In the genomic region with DNA sequence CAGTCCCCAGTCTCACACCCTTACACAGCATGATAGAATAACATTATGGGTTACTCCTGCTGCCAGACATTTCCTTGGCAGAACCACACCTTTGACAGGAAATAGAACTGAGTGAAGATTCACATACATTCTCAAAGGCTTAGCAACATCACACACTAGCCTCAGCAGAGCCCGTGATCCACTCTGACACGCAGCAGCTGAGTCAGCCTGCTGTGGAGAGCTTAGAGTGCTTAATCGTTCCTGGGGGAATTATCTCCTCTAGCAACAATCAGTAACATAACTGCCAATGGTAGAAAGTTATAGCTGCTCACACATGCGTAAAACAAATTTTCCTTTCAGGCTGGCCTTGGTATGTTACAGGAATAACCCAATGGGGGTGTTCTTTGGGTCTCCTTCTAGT, we compare ENCODE assay signal across 8 cellular contexts.
DNase-seq lines count a peak whose midpoint lies in the region; ATAC-seq, FAIRE-seq and TF ChIP-seq lines count a peak whose summit lies in the region.

No MANE protein-coding gene starts in this region.

- no peaks in the 10 kb centered on the region for H3K9me3 Mint-ChIP-seq in stimulated activated naive B cell treated with anti-CD40 and anti-IgM and Interleukin-4, amounts not matched to agents 10 μg/mL and 1 μg/mL and 100 μg/mL, for 72 hours

- H3K4me3 ChIP-seq in A549 (no peak overlapping the region), HEK293 (ENCODE audit: low read depth, low read length) (no peak overlapping the region), heart left ventricle (no peak overlapping the region), stomach (no peak overlapping the region)

- TF ChIP-seq EP300 in A549 (IDR thresholded peaks at IDR 0.05) (no peak), stomach (IDR thresholded peaks at IDR 0.05) (no peak)

- TF ChIP-seq POLR2A in A549 (IDR thresholded peaks at IDR 0.05; ENCODE audit: low read length) (no peak), heart left ventricle (IDR thresholded peaks at IDR 0.05) (no peak), stomach (IDR thresholded peaks at IDR 0.05) (no peak)

- no peaks in the 10 kb centered on the region for H3K4me1 Mint-ChIP-seq in stimulated activated naive B cell treated with anti-CD40 and anti-IgM and Interleukin-4, amounts not matched to agents 10 μg/mL and 1 μg/mL and 100 μg/mL, for 72 hours

- H3K27ac ChIP-seq in A549 (no peak overlapping the region), HEK293 (ENCODE audit: extremely low read depth, low read depth, low read length) (no peak overlapping the region), heart left ventricle (no peak overlapping the region), stomach (no peak overlapping the region)

- H3K4me1 ChIP-seq in A549 (peaks cover 14% of the 10 kb centered on the region), HEK293 (ENCODE audit: control insufficient read depth, insufficient read depth, low read length) (no peaks in the 10 kb centered on the region), heart left ventricle (no peaks in the 10 kb centered on the region), stomach (no peaks in the 10 kb centered on the region)

- TF ChIP-seq CTCF in A549 (IDR thresholded peaks at IDR 0.05) (no peak), HEK293 (tag by site-specific recombination; IDR thresholded peaks at IDR 0.05) (no peak), heart left ventricle (IDR thresholded peaks at IDR 0.05) (no peak), GM20000 (IDR thresholded peaks at IDR 0.05; ENCODE audit: extremely low read depth, missing control alignments) (no peak), stomach (IDR thresholded peaks at IDR 0.05) (no peak)

- H3K27ac Mint-ChIP-seq in stimulated activated naive B cell treated with anti-CD40 and anti-IgM and Interleukin-4, amounts not matched to agents 10 μg/mL and 1 μg/mL and 100 μg/mL, for 72 hours: no peak overlapping the region

- H3K9me3 ChIP-seq in A549: no peaks in the 10 kb centered on the region
- H3K9me3 ChIP-seq in HEK293 (ENCODE audit: control insufficient read depth, insufficient read depth, low read depth, low read length): no peaks in the 10 kb centered on the region
- no peaks in the 10 kb centered on the region for H3K9me3 ChIP-seq in heart left ventricle
- no peaks in the 10 kb centered on the region for H3K9me3 ChIP-seq in stomach

- CTCF ChIA-PET in A549 (lab: Yijun Ruan, JAX): no interaction called here
- CTCF ChIA-PET in HEK293 (lab: Yijun Ruan, JAX): no interaction called here

- TF ChIP-seq RAD21 in A549 (conservative IDR thresholded peaks at IDR 0.05 in 1 of 2, IDR thresholded peaks at IDR 0.05 in 1 of 2): no peak

- 20% methylated on average over 4 of the region's 4 CpGs for WGBS in A549 (ENCODE audit: missing lambda C conversion rate)
- WGBS in heart left ventricle, 4 donors: 21 to 31% (median 23%) methylated on average over 4 of the region's 4 CpGs
- WGBS in stomach, 5 donors: 42 to 57% (median 50%) methylated on average over 4 of the region's 4 CpGs

- peak; percentile 87 to 95 for ATAC-seq in A549
- peak in 3 of 4 donors; percentile 64 to 92 (median 81) for ATAC-seq in heart left ventricle
- no peak for ATAC-seq in stimulated activated naive B cell treated with anti-CD40 and anti-IgM and Interleukin-4, amounts not matched to agents 10 μg/mL and 1 μg/mL and 100 μg/mL, for 72 hours (replicated peaks)

- no peak for FAIRE-seq in A549 (lab: Jason Lieb, UNC)

- intact Hi-C loops in heart left ventricle (cut with DNase I): no loop called here
- intact Hi-C loops in stomach (cut with DNase I; ENCODE audit: low total_unique reads): no loop called here

- no peaks in the 10 kb centered on the region for H3K27me3 Mint-ChIP-seq in stimulated activated naive B cell treated with anti-CD40 and anti-IgM and Interleukin-4, amounts not matched to agents 10 μg/mL and 1 μg/mL and 100 μg/mL, for 72 hours

- H3K27me3 ChIP-seq in heart left ventricle (no peaks in the 10 kb centered on the region), stomach (no peaks in the 10 kb centered on the region)

- H3K4me3 Mint-ChIP-seq in stimulated activated naive B cell treated with anti-CD40 and anti-IgM and Interleukin-4, amounts not matched to agents 10 μg/mL and 1 μg/mL and 100 μg/mL, for 72 hours: no peak overlapping the region

- DNase-seq in A549 (ENCODE audit: low read depth in 1 of 2, low spot score in 1 of 2) (peak in 1 of 2 experiments; percentile 54), SK-MEL-5 (ENCODE audit: low read depth, low spot score) (peak; percentile 14), heart left ventricle (peak in 2 of 5 donors; percentile 40 to 46), GM20000 (ENCODE audit: low spot score) (no peak), stomach (no peak), pons (ENCODE audit: low spot score) (no peak)
- no peak for DNase-seq in stimulated activated naive B cell treated with anti-CD40 and anti-IgM and Interleukin-4, amounts not matched to agents 10 μg/mL and 1 μg/mL and 100 μg/mL, for 72 hours

- H3K36me3 Mint-ChIP-seq in stimulated activated naive B cell treated with anti-CD40 and anti-IgM and Interleukin-4, amounts not matched to agents 10 μg/mL and 1 μg/mL and 100 μg/mL, for 72 hours: no peaks in the 10 kb centered on the region

- in situ Hi-C loops in SK-MEL-5 (cut with HindIII; ENCODE audit: low pct_unique_long_range_greater_than_20kb, low sequenced_read_pairs): no loop called here

- H3K4me2 ChIP-seq in A549: peak overlapping the region; percentile 28; the same call in 1 of the 3 replicates

- H3K36me3 ChIP-seq in HEK293 (ENCODE audit: control insufficient read depth in 2 of 2, insufficient read depth in 1 of 2, low read length in 2 of 2): no peaks in the 10 kb centered on the region
- no peaks in the 10 kb centered on the region for H3K36me3 ChIP-seq in heart left ventricle
- H3K36me3 ChIP-seq in stomach: no peaks in the 10 kb centered on the region

- POLR2A ChIA-PET in A549 (lab: Yijun Ruan, JAX): no interaction called here
- POLR2A ChIA-PET in HEK293 (lab: Yijun Ruan, JAX): no interaction called here

TF ChIP-seq in A549, 52 proteins besides CTCF, POLR2A, EP300 and RAD21:
- TF ChIP-seq SMC3 (IDR thresholded peaks at IDR 0.05) (no peak), HOXB13 (CRISPR knock-in tag; IDR thresholded peaks at IDR 0.05; ENCODE audit: low read depth) (no peak), ESRRA (IDR thresholded peaks at IDR 0.05; ENCODE audit: borderline replicate concordance, low read length) (no peak)
- TF ChIP-seq, protein P1, sequence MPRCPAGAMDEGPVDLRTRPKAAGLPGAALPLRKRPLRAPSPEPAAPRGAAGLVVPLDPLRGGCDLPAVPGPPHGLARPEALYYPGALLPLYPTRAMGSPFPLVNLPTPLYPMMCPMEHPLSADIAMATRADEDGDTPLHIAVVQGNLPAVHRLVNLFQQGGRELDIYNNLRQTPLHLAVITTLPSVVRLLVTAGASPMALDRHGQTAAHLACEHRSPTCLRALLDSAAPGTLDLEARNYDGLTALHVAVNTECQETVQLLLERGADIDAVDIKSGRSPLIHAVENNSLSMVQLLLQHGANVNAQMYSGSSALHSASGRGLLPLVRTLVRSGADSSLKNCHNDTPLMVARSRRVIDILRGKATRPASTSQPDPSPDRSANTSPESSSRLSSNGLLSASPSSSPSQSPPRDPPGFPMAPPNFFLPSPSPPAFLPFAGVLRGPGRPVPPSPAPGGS (IDR thresholded peaks at IDR 0.05): no peak

TF ChIP-seq in HEK293, 187 proteins besides CTCF, POLR2A, EP300 and RAD21:
- TF ChIP-seq, protein P2, sequence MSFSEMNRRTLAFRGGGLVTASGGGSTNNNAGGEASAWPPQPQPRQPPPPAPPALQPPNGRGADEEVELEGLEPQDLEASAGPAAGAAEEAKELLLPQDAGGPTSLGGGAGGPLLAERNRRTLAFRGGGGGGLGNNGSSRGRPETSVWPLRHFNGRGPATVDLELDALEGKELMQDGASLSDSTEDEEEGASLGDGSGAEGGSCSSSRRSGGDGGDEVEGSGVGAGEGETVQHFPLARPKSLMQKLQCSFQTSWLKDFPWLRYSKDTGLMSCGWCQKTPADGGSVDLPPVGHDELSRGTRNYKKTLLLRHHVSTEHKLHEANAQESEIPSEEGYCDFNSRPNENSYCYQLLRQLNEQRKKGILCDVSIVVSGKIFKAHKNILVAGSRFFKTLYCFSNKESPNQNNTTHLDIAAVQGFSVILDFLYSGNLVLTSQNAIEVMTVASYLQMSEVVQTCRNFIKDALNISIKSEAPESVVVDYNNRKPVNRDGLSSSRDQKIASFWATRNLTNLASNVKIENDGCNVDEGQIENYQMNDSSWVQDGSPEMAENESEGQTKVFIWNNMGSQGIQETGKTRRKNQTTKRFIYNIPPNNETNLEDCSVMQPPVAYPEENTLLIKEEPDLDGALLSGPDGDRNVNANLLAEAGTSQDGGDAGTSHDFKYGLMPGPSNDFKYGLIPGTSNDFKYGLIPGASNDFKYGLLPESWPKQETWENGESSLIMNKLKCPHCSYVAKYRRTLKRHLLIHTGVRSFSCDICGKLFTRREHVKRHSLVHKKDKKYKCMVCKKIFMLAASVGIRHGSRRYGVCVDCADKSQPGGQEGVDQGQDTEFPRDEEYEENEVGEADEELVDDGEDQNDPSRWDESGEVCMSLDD (tag by site-specific recombination; IDR thresholded peaks at IDR 0.05): no peak
- TF ChIP-seq ZNF366 (tag by site-specific recombination; conservative IDR thresholded peaks at IDR 0.05) (0 out of 2 replicates have a peak, but pooled peaks have one; percentile 18), SALL2 (tag by site-specific recombination; IDR thresholded peaks at IDR 0.05; ENCODE audit: borderline replicate concordance) (no peak)

Comparison
In these comparisons a context has a peak if more than half of its experiments do, and no peak if none do; other contexts are left out.
1. ATAC-seq: peak in A549 (2 of 2) and heart left ventricle (3 of 4); none in stimulated activated naive B cell treated with anti-CD40 and anti-IgM and Interleukin-4, amounts not matched to agents 10 μg/mL and 1 μg/mL and 100 μg/mL, for 72 hours (0 of 2).